Comparison of ENCODE assay signal across 10 cellular contexts in the genomic region with DNA sequence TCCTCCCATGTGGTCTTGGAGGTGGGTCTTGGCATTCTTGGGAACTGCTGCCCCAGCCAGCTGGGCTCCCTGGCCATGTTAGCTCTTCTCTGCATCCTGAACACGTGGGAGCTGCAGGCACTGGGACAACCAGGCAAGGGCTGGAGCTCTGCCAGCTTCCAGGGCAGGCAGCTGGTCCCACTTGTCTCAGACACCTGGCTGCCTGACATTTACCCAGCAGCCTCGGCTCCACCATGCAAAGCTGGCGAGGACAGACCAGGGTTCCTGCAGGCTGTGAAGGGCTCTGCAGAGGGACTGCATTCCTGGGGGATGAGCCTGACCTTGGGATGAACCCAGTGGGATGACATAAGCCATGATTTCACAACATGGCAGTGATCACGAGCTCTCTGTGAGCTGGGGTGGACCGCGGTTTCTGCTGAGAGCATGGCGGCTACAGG.
DNase-seq lines count a peak whose midpoint lies in the region; TF ChIP-seq lines count a peak whose summit lies in the region.
"Had no signal": no experiment of that assay in that cellular context is flagged by ENCODE, and none has a peak within 500 bp of the region (broad histone marks: within the 10 kb centered on the region; RNA-seq: fewer than 3 reads in every experiment).

No MANE protein-coding gene starts in this region.

- H4K5ac ChIP-seq in H9 (ENCODE audit: insufficient read length, low read depth, low read length), result no peak overlapping the region

- H2BK120ac ChIP-seq in H9 (ENCODE audit: low read depth, low read length, poor library complexity, severe bottlenecking), result no peak overlapping the region

- H3K36me3 Mint-ChIP-seq in HFFc6 (ENCODE audit: low read depth), result no peaks in the 10 kb centered on the region
- peaks cover 3 to 7% (median 4%) of the 10 kb centered on the region in 3 experiments for H3K36me3 Mint-ChIP-seq in H9 (ENCODE audit: insufficient read depth in 1 of 3, low read depth in 3 of 3)

- TF ChIP-seq POLR2A in thyroid gland (IDR thresholded peaks at IDR 0.05), result no peak

- H3K4me1 Mint-ChIP-seq in HFFc6 (ENCODE audit: low read depth) (peaks cover 34% of the 10 kb centered on the region), H9 (no peaks in the 10 kb centered on the region)

- H3K27me3 Mint-ChIP-seq in HFFc6 (ENCODE audit: insufficient read depth) (no peaks in the 10 kb centered on the region; the same call in none of the 2 replicates), H9 (ENCODE audit: low read depth) (no peaks in the 10 kb centered on the region)

- H3K36me3 ChIP-seq in adipocyte (ENCODE audit: control insufficient read depth, insufficient read depth, low read length, severe bottlenecking) (no peaks in the 10 kb centered on the region), thyroid gland (no peaks in the 10 kb centered on the region)

- H2BK20ac ChIP-seq in H9 (ENCODE audit: low read depth, low read length, poor library complexity, severe bottlenecking), result no peak overlapping the region

- peaks cover 9% of the 10 kb centered on the region for H3K4me1 ChIP-seq in adipocyte (ENCODE audit: control insufficient read depth, insufficient read depth, low read length)
- H3K4me1 ChIP-seq in thyroid gland, result no peaks in the 10 kb centered on the region
- H3K4me1 ChIP-seq in H9 (ENCODE audit: insufficient read depth, low read length), result no peaks in the 10 kb centered on the region

- no peak overlapping the region for H3K18ac ChIP-seq in H9 (ENCODE audit: insufficient read length, low read depth, low read length)

- H2BK5ac ChIP-seq in H9 (ENCODE audit: insufficient read length, low read length), result no peak overlapping the region

- no peaks in the 10 kb centered on the region for H3K23me2 ChIP-seq in H9 (ENCODE audit: insufficient read length, low read depth, low read length, poor library complexity, severe bottlenecking)

- no peak overlapping the region for H3K4ac ChIP-seq in H9 (ENCODE audit: low read depth, low read length)

- no peaks in the 10 kb centered on the region for H3K79me1 ChIP-seq in H9 (ENCODE audit: insufficient read depth, low read depth, low read length, poor library complexity, severe bottlenecking)

- H3K4me3 ChIP-seq in adipocyte (ENCODE audit: low read length) (peak overlapping the region; percentile 31), thyroid gland (replicated peaks in 1 of 3) (no peak overlapping the region)

- H3K27ac ChIP-seq in thyroid gland, result no peak overlapping the region
- H3K27ac ChIP-seq in H9 (ENCODE audit: insufficient read length, low read depth, low read length), result no peak overlapping the region

- H3K27ac Mint-ChIP-seq in HFFc6 (peak overlapping the region; percentile 79), H9 (no peak overlapping the region)

- H3K4me3 Mint-ChIP-seq in HFFc6 (peak overlapping the region; percentile 65), H9 (no peak overlapping the region)

- H4K91ac ChIP-seq in H9 (ENCODE audit: insufficient read length, low read depth, low read length), result no peak overlapping the region

- no peaks in the 10 kb centered on the region for H3K9me3 ChIP-seq in adipocyte (ENCODE audit: control insufficient read depth, low read length)
- no peaks in the 10 kb centered on the region for H3K9me3 ChIP-seq in thyroid gland
- no peaks in the 10 kb centered on the region for H3K9me3 ChIP-seq in H9 (ENCODE audit: control insufficient read depth, low read depth, low read length)

- H3K79me2 ChIP-seq in H9 (ENCODE audit: insufficient read depth, low read length), result no peaks in the 10 kb centered on the region

- H4K20me1 ChIP-seq in H9 (ENCODE audit: control insufficient read depth, insufficient read depth, insufficient read length), result no peaks in the 10 kb centered on the region

- no peak overlapping the region for H3K4me2 ChIP-seq in H9 (ENCODE audit: insufficient read depth, insufficient read length, low read length)

- H2AFZ ChIP-seq in H9 (ENCODE audit: low read length), result no peak overlapping the region

- H3K9me3 Mint-ChIP-seq in HFFc6 (no peaks in the 10 kb centered on the region; the same call in 1 of the 2 replicates), H9 (peaks cover 10 to 11% of the 10 kb centered on the region in 2 experiments; a peak in 3 of 5 replicates)

- intact Hi-C loops in thyroid gland (cut with DNase I), result no loop called here

- H3K14ac ChIP-seq in H9 (ENCODE audit: insufficient read depth, low read length), result no peak overlapping the region; the same call in 1 of the 2 replicates

- TF ChIP-seq CTCF in HFFc6 (IDR thresholded peaks at IDR 0.05), result no peak
- no peak for TF ChIP-seq CTCF in thyroid gland (IDR thresholded peaks at IDR 0.05)
- TF ChIP-seq CTCF in H9 (conservative IDR thresholded peaks at IDR 0.05), result no peak

- no peak overlapping the region for H4K8ac ChIP-seq in H9 (replicated peaks; ENCODE audit: insufficient read length, low read depth, low read length)

- H3K56ac ChIP-seq in H9 (ENCODE audit: insufficient read length, low read depth, low read length), result no peak overlapping the region

- DNase-seq in HFFc6 (peak; percentile 83), adipocyte (ENCODE audit: low read depth) (peak; percentile 39), iris pigment epithelial cell (ENCODE audit: low read depth) (peak; percentile 82), thyroid gland (peak; percentile 89 to 95), COR-L47 (lab: John Stamatoyannopoulos, UW) (no peak), H9 (no peak), retina (no peak)
- DNase-seq: MV-4-11; stimulated activated naive CD8-positive, alpha-beta T cell treated with anti-CD3 and anti-CD28 coated beads, Interleukin-15, Interleukin-2, amounts not matched to agents 100 U/mL and 50 U/mL, for 24 hours; T-helper 2 cell had no signal

- no peak overlapping the region for H3K23ac ChIP-seq in H9 (ENCODE audit: insufficient read length, low read depth, low read length)

- no peak overlapping the region for H2BK12ac ChIP-seq in H9 (ENCODE audit: insufficient read length, low read depth, low read length)

- H2BK15ac ChIP-seq in H9 (ENCODE audit: low read depth, low read length), result no peak overlapping the region

- H3K9ac ChIP-seq in adipocyte (ENCODE audit: low read length) (no peak overlapping the region), H9 (ENCODE audit: extremely low read depth, insufficient read length, low read length) (no peak overlapping the region)

- no peak overlapping the region for H2AK5ac ChIP-seq in H9 (ENCODE audit: insufficient read length, low read length)

- H3T11ph ChIP-seq in H9 (ENCODE audit: low read length), result no peak overlapping the region

- H3K27me3 ChIP-seq in adipocyte (replicated peaks; ENCODE audit: control insufficient read depth, insufficient read depth, low read length) (no peaks in the 10 kb centered on the region), thyroid gland (no peaks in the 10 kb centered on the region), H9 (ENCODE audit: insufficient read depth, low read length) (no peaks in the 10 kb centered on the region)

- 48 to 61% methylated on average over 5 to 7 of the region's 7 CpGs for WGBS in thyroid gland, 2 donors
- no CpG with 5 or more reads among the region's 7 CpGs for WGBS in H9 (ENCODE audit: extremely low coverage, insufficient read length, low lambda C conversion rate)

Comparison
In these comparisons a context has a peak if more than half of its experiments do, and no peak if none do; other contexts are left out.
1. DNase-seq: peak in HFFc6 (single experiment), adipocyte (single experiment), iris pigment epithelial cell (single experiment) and thyroid gland (2 of 2); none in COR-L47 (single experiment), H9 (single experiment) and retina (single experiment).